In genomic region chr6:2902470-2902762, GRCh38 we compare ENCODE assay signal across 8 cellular contexts. TPM values are rescaled to one million over a fixed set of nuclear protein-coding genes. Genes with fewer than 3 reads are reported as not detected.
DNase-seq lines count a peak whose midpoint lies in the region; ATAC-seq and TF ChIP-seq lines count a peak whose summit lies in the region.

No MANE protein-coding gene starts in this region.

- no peak for DNase-seq in CD4-positive, CD25-positive, alpha-beta regulatory T cell
- no peak for DNase-seq in activated CD4-positive, alpha-beta memory T cell treated with anti-CD3 and anti-CD28 coated beads for 36 hours
- DNase-seq in glutamatergic neuron (no peak), osteocyte (ENCODE audit: extremely low spot score, unreplicated experiment) (no peak), amniotic stem cell (lab: John Stamatoyannopoulos, UW) (no peak), cerebellum (ENCODE audit: low spot score) (no peak), GDM1 (lab: John Stamatoyannopoulos, UW) (no peak)

- H3K36me3 ChIP-seq in CD4-positive, CD25-positive, alpha-beta regulatory T cell (ENCODE audit: control insufficient read depth, insufficient read depth, low read length) = peaks cover 22% of the 10 kb centered on the region

- peaks cover 37 to 60% (median 48%) of the 10 kb centered on the region in 4 donors for H3K4me1 Mint-ChIP-seq in CD4-positive, CD25-positive, alpha-beta regulatory T cell
- H3K4me1 Mint-ChIP-seq in activated CD4-positive, alpha-beta memory T cell treated with anti-CD3 and anti-CD28 coated beads for 36 hours (ENCODE audit: low read depth) = peaks cover 38% of the 10 kb centered on the region
- H3K4me1 Mint-ChIP-seq in glutamatergic neuron (ENCODE audit: low read depth, unreplicated experiment) (peaks cover 27% of the 10 kb centered on the region), osteocyte (ENCODE audit: unreplicated experiment) (peaks cover 6% of the 10 kb centered on the region)

- peak overlapping the region; percentile 98 to 100 (median 100) for H3K4me3 Mint-ChIP-seq in CD4-positive, CD25-positive, alpha-beta regulatory T cell
- H3K4me3 Mint-ChIP-seq in activated CD4-positive, alpha-beta memory T cell treated with anti-CD3 and anti-CD28 coated beads for 36 hours = peak overlapping the region; percentile 99
- H3K4me3 Mint-ChIP-seq in glutamatergic neuron (ENCODE audit: unreplicated experiment) (peak overlapping the region; percentile 93), osteocyte (ENCODE audit: unreplicated experiment) (peak overlapping the region; percentile 76)

- H3K4me1 ChIP-seq in CD4-positive, CD25-positive, alpha-beta regulatory T cell (ENCODE audit: control insufficient read depth, insufficient read depth, low read length, poor library complexity, severe bottlenecking) = peaks cover 60% of the 10 kb centered on the region

- peak overlapping the region; percentile 91 for H3K4me3 ChIP-seq in CD4-positive, CD25-positive, alpha-beta regulatory T cell (ENCODE audit: low read depth, low read length)

- peaks cover 45% of the 10 kb centered on the region for H3K36me3 Mint-ChIP-seq in CD4-positive, CD25-positive, alpha-beta regulatory T cell
- H3K36me3 Mint-ChIP-seq in activated CD4-positive, alpha-beta memory T cell treated with anti-CD3 and anti-CD28 coated beads for 36 hours = peaks cover 52% of the 10 kb centered on the region
- H3K36me3 Mint-ChIP-seq in glutamatergic neuron (ENCODE audit: unreplicated experiment) (no peaks in the 10 kb centered on the region), osteocyte (ENCODE audit: unreplicated experiment) (no peaks in the 10 kb centered on the region)

- intact Hi-C loops in activated CD4-positive, alpha-beta memory T cell treated with anti-CD3 and anti-CD28 coated beads for 36 hours (cut with micrococcal nuclease) = loop anchor here (5.0 kb wide), 1 partner anchor 135 kb away; the partner anchor contains the start of gene WRNIP1

- peak in 1 of 2 donors; percentile 2 for ATAC-seq in CD4-positive, CD25-positive, alpha-beta regulatory T cell (ENCODE audit: low read depth in 2 of 2)
- no peak for ATAC-seq in GM21515 (IDR thresholded peaks at IDR 0.05; ENCODE audit: unreplicated experiment)

- POLR2A ChIA-PET in activated CD4-positive, alpha-beta memory T cell treated with anti-CD3 and anti-CD28 coated beads for 36 hours (lab: Charles Lee) = interaction anchor here (0.6 to 1.8 kb wide), 3 partner anchors 9 to 89 kb away, joined by 3 to 5 read pairs (median 4); no protein-coding TSS in a partner anchor

- peaks cover 9% of the 10 kb centered on the region for H3K27me3 Mint-ChIP-seq in CD4-positive, CD25-positive, alpha-beta regulatory T cell
- no peaks in the 10 kb centered on the region for H3K27me3 Mint-ChIP-seq in activated CD4-positive, alpha-beta memory T cell treated with anti-CD3 and anti-CD28 coated beads for 36 hours
- H3K27me3 Mint-ChIP-seq in glutamatergic neuron (ENCODE audit: unreplicated experiment) (peaks cover 13% of the 10 kb centered on the region), osteocyte (ENCODE audit: unreplicated experiment) (no peaks in the 10 kb centered on the region)

- H3K9me3 Mint-ChIP-seq in CD4-positive, CD25-positive, alpha-beta regulatory T cell = no peaks in the 10 kb centered on the region
- H3K9me3 Mint-ChIP-seq in activated CD4-positive, alpha-beta memory T cell treated with anti-CD3 and anti-CD28 coated beads for 36 hours = no peaks in the 10 kb centered on the region
- H3K9me3 Mint-ChIP-seq in glutamatergic neuron (ENCODE audit: unreplicated experiment) (peaks cover 9% of the 10 kb centered on the region), osteocyte (ENCODE audit: unreplicated experiment) (no peaks in the 10 kb centered on the region)

- CTCF ChIA-PET in activated CD4-positive, alpha-beta memory T cell treated with anti-CD3 and anti-CD28 coated beads for 36 hours (lab: Charles Lee) = interaction anchor here (0.6 to 1.8 kb wide), 6 partner anchors 11 to 217 kb away, joined by 3 to 12 read pairs (median 7); no protein-coding TSS in a partner anchor

- peak overlapping the region; percentile 72 for H3K27ac ChIP-seq in CD4-positive, CD25-positive, alpha-beta regulatory T cell (ENCODE audit: insufficient read depth, low read length, poor library complexity, severe bottlenecking)

- TF ChIP-seq CTCF in glutamatergic neuron (IDR thresholded peaks at IDR 0.05; ENCODE audit: partially characterized antibody, unreplicated experiment) (no peak), osteocyte (IDR thresholded peaks at IDR 0.05) (no peak)

- H3K27me3 ChIP-seq in CD4-positive, CD25-positive, alpha-beta regulatory T cell (ENCODE audit: control insufficient read depth, insufficient read depth, low read length) = no peaks in the 10 kb centered on the region

- no peaks in the 10 kb centered on the region for H3K9me3 ChIP-seq in CD4-positive, CD25-positive, alpha-beta regulatory T cell (ENCODE audit: control insufficient read depth in 2 of 2, low read length in 2 of 2)

- peak overlapping the region; percentile 96 to 99 (median 99) for H3K27ac Mint-ChIP-seq in CD4-positive, CD25-positive, alpha-beta regulatory T cell
- H3K27ac Mint-ChIP-seq in activated CD4-positive, alpha-beta memory T cell treated with anti-CD3 and anti-CD28 coated beads for 36 hours = peak overlapping the region; percentile 95
- peak overlapping the region; percentile 91 for H3K27ac Mint-ChIP-seq in glutamatergic neuron (ENCODE audit: unreplicated experiment)
- H3K27ac Mint-ChIP-seq in osteocyte (ENCODE audit: unreplicated experiment) = no peak overlapping the region

RNA-seq across cellular contexts. Expression of gene SERPINB9, which starts 0.7 kb away (rescaled TPM):
- total RNA-seq in CD4-positive, CD25-positive, alpha-beta regulatory T cell = 48.1 TPM
- 10 to 100 TPM; 29.1 to 46.2 (median 37.1) TPM for polyA plus RNA-seq in CD4-positive, CD25-positive, alpha-beta regulatory T cell
- total RNA-seq in activated CD4-positive, alpha-beta memory T cell treated with anti-CD3 and anti-CD28 coated beads for 36 hours = 10 to 100 TPM; 69.9 to 72.6 TPM
- 23.8 TPM for total RNA-seq in glutamatergic neuron (ENCODE audit: unreplicated experiment)
- total RNA-seq in osteocyte = 0.34 and 0.48 TPM in 2 replicates
- 4.2 TPM for total RNA-seq in cerebellum
